In the genomic region with DNA sequence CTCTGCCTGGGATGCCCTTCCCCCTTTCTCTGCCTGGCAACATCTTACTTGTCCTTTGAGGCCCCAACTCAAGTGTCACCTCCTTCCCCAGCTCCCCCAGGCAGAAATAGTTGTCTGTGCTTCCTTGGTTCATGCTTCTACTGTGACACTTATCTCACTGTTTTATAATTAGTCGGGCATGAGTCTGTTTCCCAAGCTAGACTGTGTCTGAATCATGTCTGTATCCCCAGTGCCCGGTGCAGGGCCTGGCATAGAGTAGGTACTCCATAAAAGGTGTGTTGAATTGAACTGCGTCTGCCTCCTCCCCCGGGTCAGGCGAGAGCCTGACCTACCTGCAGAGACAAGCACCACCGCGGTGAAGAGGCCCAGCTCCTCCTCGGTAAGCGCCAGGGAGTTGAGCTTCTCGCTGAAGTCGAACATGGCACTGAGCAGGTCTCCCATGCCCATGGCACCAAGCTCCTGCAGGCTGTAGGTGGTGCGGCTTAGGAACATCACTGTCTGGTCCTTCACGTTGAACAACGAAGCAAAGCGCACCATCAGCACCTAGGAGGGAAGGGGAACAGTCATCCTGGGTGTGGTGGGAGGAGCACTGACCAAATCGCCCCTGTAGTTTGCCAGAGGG, we compare ENCODE assay signal across 7 cellular contexts. TPM values are rescaled to one million over a fixed set of nuclear protein-coding genes. Genes with fewer than 3 reads are reported as not detected.
DNase-seq lines count a peak whose midpoint lies in the region; ATAC-seq and TF ChIP-seq lines count a peak whose summit lies in the region.
"Had no signal": no experiment of that assay in that cellular context is flagged by ENCODE, and none has a peak within 500 bp of the region (broad histone marks: within the 10 kb centered on the region; RNA-seq: fewer than 3 reads in every experiment).

No MANE protein-coding gene starts in this region.

- TF ChIP-seq CTCF in VCaP (conservative IDR thresholded peaks at IDR 0.05): no peak
- TF ChIP-seq CTCF in foreskin keratinocyte (conservative IDR thresholded peaks at IDR 0.05): no peak
- TF ChIP-seq CTCF in spleen (IDR thresholded peaks at IDR 0.05 in 8 of 11, conservative IDR thresholded peaks at IDR 0.05 in 3 of 11): no peak

- no peaks in the 10 kb centered on the region for H3K9me3 ChIP-seq in spleen

- 79 to 91% (median 88%) methylated on average over 13 to 16 of the region's 16 CpGs for WGBS in spleen, 5 donors

- no peak for TF ChIP-seq POLR2A in spleen (IDR thresholded peaks at IDR 0.05)

- H3K27me3 ChIP-seq in foreskin keratinocyte (no peaks in the 10 kb centered on the region), spleen (replicated peaks in 1 of 7) (no peaks in the 10 kb centered on the region)

- DNase-seq in foreskin keratinocyte (peak in 1 of 2 donors; percentile 49), spleen (no peak), dermis blood vessel endothelial cell (no peak), NCI-H345 (lab: John Stamatoyannopoulos, UW) (no peak), AG08396 (ENCODE audit: low spot score) (no peak)
- DNase-seq: NCI-H446 had no signal

- H3K36me3 ChIP-seq in spleen: peaks cover 0 to 89% (median 33%) of the 10 kb centered on the region in 6 donors

- H3K27ac ChIP-seq in VCaP (0 out of 2 replicates have a peak overlapping the region, but pooled peaks have one; percentile 1), foreskin keratinocyte (no peak overlapping the region), spleen (peak overlapping the region in 6 of 8 donors; percentile 88 to 94 (median 92))

- ATAC-seq in foreskin keratinocyte: peak; percentile 10

- H3K4me1 ChIP-seq in foreskin keratinocyte (peaks cover 10% of the 10 kb centered on the region), spleen (peaks cover 41 to 82% (median 55%) of the 10 kb centered on the region in 6 donors)

- H3K4me3 ChIP-seq in spleen: no peak overlapping the region

- intact Hi-C loops in spleen (cut with DNase I; ENCODE audit: low total_unique reads): no loop called here

RNA-seq across cellular contexts. Expression of a gene that starts 6.7 kb away (rescaled TPM):
- total RNA-seq in foreskin keratinocyte (5.7 and 6.1 TPM in 2 replicates), spleen (10 to 100 TPM in 4 of 7 donors, 1 to 10 TPM in 3; 5.5 to 15.8 (median 10.2) TPM), dermis blood vessel endothelial cell (1.7 and 2.3 TPM in 2 replicates)
- polyA plus RNA-seq in foreskin keratinocyte (7.3 and 9.0 TPM in 2 replicates), spleen (1 to 10 TPM; 3.3 to 6.4 (median 5.2) TPM)

RNA-seq across cellular contexts. Expression of a gene that starts 28.1 kb away (rescaled TPM):
- total RNA-seq in foreskin keratinocyte (57.7 and 60.6 TPM in 2 replicates), spleen (100 to 1,000 TPM; 101 to 154 (median 127) TPM), dermis blood vessel endothelial cell (50.2 and 54.1 TPM in 2 replicates)
- polyA plus RNA-seq in foreskin keratinocyte (35.5 and 44.6 TPM in 2 replicates), spleen (10 to 100 TPM; 52.6 to 85.0 (median 73.3) TPM)

RNA-seq across cellular contexts. Expression of a gene that starts 30.9 kb away (rescaled TPM):
- total RNA-seq in foreskin keratinocyte (7.2 and 7.9 TPM in 2 replicates), spleen (10 to 100 TPM; 14.6 to 36.1 (median 19.7) TPM), dermis blood vessel endothelial cell (32.5 and 58.2 TPM in 2 replicates)
- polyA plus RNA-seq in foreskin keratinocyte (4.6 and 5.4 TPM in 2 replicates), spleen (10 to 100 TPM in 1 of 3 donors, 1 to 10 TPM in 2; 3.9 to 12.9 (median 4.7) TPM)

RNA-seq across cellular contexts. Expression of a gene that starts 39.5 kb away (rescaled TPM):
- total RNA-seq in foreskin keratinocyte (49.1 and 57.7 TPM in 2 replicates), spleen (100 to 1,000 TPM in 1 of 7 donors, 10 to 100 TPM in 6; 71.7 to 102 (median 79.1) TPM), dermis blood vessel endothelial cell (52.2 and 77.4 TPM in 2 replicates)
- polyA plus RNA-seq in foreskin keratinocyte (55.0 and 67.2 TPM in 2 replicates), spleen (10 to 100 TPM; 29.2 to 54.4 (median 42.7) TPM)

RNA-seq across cellular contexts. Expression of a gene that starts 46.6 kb away (rescaled TPM):
- total RNA-seq in foreskin keratinocyte (34.7 and 35.6 TPM in 2 replicates), spleen (100 to 1,000 TPM in 1 of 7 donors, 10 to 100 TPM in 6; 67.0 to 105 (median 78.5) TPM), dermis blood vessel endothelial cell (26.4 and 31.6 TPM in 2 replicates)
- polyA plus RNA-seq in foreskin keratinocyte (23.7 and 25.1 TPM in 2 replicates), spleen (10 to 100 TPM; 20.2 to 38.9 (median 35.0) TPM)
